In genomic region chr13:97043302-97043701, GRCh38 we compare ENCODE assay signal across 18 cellular contexts. TPM values are rescaled to one million over a fixed set of nuclear protein-coding genes. Genes with fewer than 3 reads are reported as not detected.
DNase-seq lines count a peak whose midpoint lies in the region; ATAC-seq, FAIRE-seq and TF ChIP-seq lines count a peak whose summit lies in the region.
"Had no signal": no experiment of that assay in that cellular context is flagged by ENCODE, and none has a peak within 500 bp of the region (broad histone marks: within the 10 kb centered on the region; RNA-seq: fewer than 3 reads in every experiment).

No MANE protein-coding gene starts in this region.

- FAIRE-seq in endothelial cell of umbilical vein (lab: Jason Lieb, UNC): peak; percentile 90
- FAIRE-seq: HTR-8/SVneo had no signal

- H3K79me2 ChIP-seq in endothelial cell of umbilical vein (ENCODE audit: control insufficient read depth, insufficient read depth, low read length): no peaks in the 10 kb centered on the region

- dilution Hi-C loops in endothelial cell of umbilical vein (cut with MboI; ENCODE audit: extremely low pct_ligation_motif_present, low sequenced_read_pairs): no loop called here

- no peaks in the 10 kb centered on the region for H4K20me1 ChIP-seq in endothelial cell of umbilical vein (replicated peaks; ENCODE audit: control insufficient read depth, extremely low read depth, insufficient read depth, low read length)

- CTCF ChIA-PET in endothelial cell of umbilical vein (lab: Charles Lee): interaction anchor here (0.9 to 1.9 kb wide), 10 partner anchors 11 to 316 kb away, joined by 3 to 11 read pairs (median 3); no protein-coding TSS in a partner anchor

- no peak for TF ChIP-seq CTCF in endothelial cell of umbilical vein (IDR thresholded peaks at IDR 0.05; ENCODE audit: extremely low read depth in 1 of 2, insufficient read depth in 1 of 2, low read depth in 1 of 2, low read length in 2 of 2)
- no peak for TF ChIP-seq CTCF in esophagus squamous epithelium (IDR thresholded peaks at IDR 0.05)
- no peak for TF ChIP-seq CTCF in esophagus muscularis mucosa (IDR thresholded peaks at IDR 0.05)

- H3K4me3 ChIP-seq in endothelial cell of umbilical vein (replicated peaks in 1 of 3; ENCODE audit: insufficient read depth in 1 of 3, low read depth in 1 of 3, low read length in 3 of 3) (no peak overlapping the region), esophagus squamous epithelium (no peak overlapping the region), esophagus muscularis mucosa (no peak overlapping the region)
- H3K4me3 ChIP-seq: colonic mucosa, prostate gland had no signal

- H3K9me3 Mint-ChIP-seq in stimulated activated naive CD8-positive, alpha-beta T cell treated with anti-CD3 and anti-CD28 coated beads, Interleukin-15, amount 100 ng/mL, for 72 hours: no peaks in the 10 kb centered on the region
- H3K9me3 Mint-ChIP-seq: activated naive CD8-positive, alpha-beta T cell treated with anti-CD3 and anti-CD28 coated beads, Interleukin-2, amount 50 U/mL, for 24 hours had no signal

- no peak for TF ChIP-seq POLR2A in endothelial cell of umbilical vein (IDR thresholded peaks at IDR 0.05; ENCODE audit: low read depth, low read length)
- no peak for TF ChIP-seq POLR2A in esophagus squamous epithelium (IDR thresholded peaks at IDR 0.05)
- TF ChIP-seq POLR2A in esophagus muscularis mucosa (IDR thresholded peaks at IDR 0.05; ENCODE audit: low read depth): no peak

- no peak for ATAC-seq in stimulated activated naive CD8-positive, alpha-beta T cell treated with anti-CD3 and anti-CD28 coated beads, Interleukin-15, amount 100 ng/mL, for 72 hours
- ATAC-seq: activated naive CD8-positive, alpha-beta T cell treated with anti-CD3 and anti-CD28 coated beads, Interleukin-2, amount 50 U/mL, for 24 hours; naive thymus-derived CD4-positive, alpha-beta T cell; PC-3 had no signal

- H3K4me1 ChIP-seq in endothelial cell of umbilical vein (ENCODE audit: control insufficient read depth, extremely low read depth, insufficient read depth, low read length): peaks cover 10% of the 10 kb centered on the region
- no peaks in the 10 kb centered on the region for H3K4me1 ChIP-seq in esophagus squamous epithelium
- no peaks in the 10 kb centered on the region for H3K4me1 ChIP-seq in esophagus muscularis mucosa
- H3K4me1 ChIP-seq: colonic mucosa, prostate gland had no signal

- no peaks in the 10 kb centered on the region for H3K9me3 ChIP-seq in endothelial cell of umbilical vein (replicated peaks; ENCODE audit: control insufficient read depth, insufficient read depth, low read length)
- no peaks in the 10 kb centered on the region for H3K9me3 ChIP-seq in esophagus squamous epithelium
- no peaks in the 10 kb centered on the region for H3K9me3 ChIP-seq in esophagus muscularis mucosa
- H3K9me3 ChIP-seq: colonic mucosa, prostate gland had no signal

- peak overlapping the region in 1 of 2 donors; percentile 27 for H3K27ac Mint-ChIP-seq in stimulated activated naive CD8-positive, alpha-beta T cell treated with anti-CD3 and anti-CD28 coated beads, Interleukin-15, amount 100 ng/mL, for 72 hours
- H3K27ac Mint-ChIP-seq: activated naive CD8-positive, alpha-beta T cell treated with anti-CD3 and anti-CD28 coated beads, Interleukin-2, amount 50 U/mL, for 24 hours; naive thymus-derived CD4-positive, alpha-beta T cell had no signal

- TF ChIP-seq EP300 in esophagus muscularis mucosa (IDR thresholded peaks at IDR 0.05): no peak

- H3K36me3 ChIP-seq in endothelial cell of umbilical vein (ENCODE audit: control insufficient read depth in 2 of 2, extremely low read depth in 1 of 2, insufficient read depth in 2 of 2, low read length in 2 of 2) (no peaks in the 10 kb centered on the region), esophagus squamous epithelium (no peaks in the 10 kb centered on the region), esophagus muscularis mucosa (no peaks in the 10 kb centered on the region)
- H3K36me3 ChIP-seq: colonic mucosa, prostate gland had no signal

- H3K27ac ChIP-seq in endothelial cell of umbilical vein (ENCODE audit: insufficient read depth, low read depth, low read length) (peak overlapping the region; percentile 20), esophagus squamous epithelium (no peak overlapping the region), esophagus muscularis mucosa (replicated peaks in 1 of 4) (no peak overlapping the region)
- H3K27ac ChIP-seq: colonic mucosa, prostate gland had no signal

- H3K27me3 Mint-ChIP-seq in stimulated activated naive CD8-positive, alpha-beta T cell treated with anti-CD3 and anti-CD28 coated beads, Interleukin-15, amount 100 ng/mL, for 72 hours: peaks cover 9% of the 10 kb centered on the region

- no peaks in the 10 kb centered on the region for H3K27me3 ChIP-seq in endothelial cell of umbilical vein (ENCODE audit: control insufficient read depth in 2 of 2, insufficient read depth in 2 of 2, low read length in 2 of 2)
- H3K27me3 ChIP-seq in esophagus squamous epithelium: no peaks in the 10 kb centered on the region
- H3K27me3 ChIP-seq in esophagus muscularis mucosa: no peaks in the 10 kb centered on the region
- H3K27me3 ChIP-seq: colonic mucosa had no signal

- H3K9ac ChIP-seq in endothelial cell of umbilical vein (replicated peaks; ENCODE audit: extremely low read depth, insufficient read depth, low read length): no peak overlapping the region

- DNase-seq in AG20443 (ENCODE audit: low spot score): peak; percentile 65
- DNase-seq in NCI-H226: peak; percentile 13
- peak; percentile 74 for DNase-seq in endothelial cell of umbilical vein (ENCODE audit: low read depth, low spot score)
- DNase-seq in middle frontal gyrus (ENCODE audit: extremely low spot score, low spot score): peak; percentile 15
- DNase-seq in esophagus squamous epithelium (lab: John Stamatoyannopoulos, UW): no peak
- DNase-seq in stimulated activated naive CD8-positive, alpha-beta T cell treated with anti-CD3 and anti-CD28 coated beads, Interleukin-15, amount 100 ng/mL, for 72 hours: no peak
- no peak for DNase-seq in esophagus muscularis mucosa (ENCODE audit: extremely low spot score)
- no peak for DNase-seq in activated T-cell treated with anti-CD3 and anti-CD28 coated beads, Interleukin-2, amount 50 U/mL, for 1 hour
- DNase-seq: activated CD4-positive, alpha-beta T cell treated with anti-CD3 and anti-CD28 coated beads, Interleukin-2, amount 50 U/mL, for 48 hours; activated naive CD8-positive, alpha-beta T cell treated with anti-CD3 and anti-CD28 coated beads, Interleukin-2, amount 50 U/mL, for 24 hours; colonic mucosa; naive thymus-derived CD4-positive, alpha-beta T cell; NCI-H187 treated with DMSO at 0.1 percent for 48 hours; PC-3; substantia nigra had no signal

- intact Hi-C loops in endothelial cell of umbilical vein (cut with micrococcal nuclease): no loop called here
- intact Hi-C loops in esophagus squamous epithelium (cut with DNase I): no loop called here
- intact Hi-C loops in esophagus muscularis mucosa (cut with DNase I): no loop called here

- no peak overlapping the region for H3K4me3 Mint-ChIP-seq in stimulated activated naive CD8-positive, alpha-beta T cell treated with anti-CD3 and anti-CD28 coated beads, Interleukin-15, amount 100 ng/mL, for 72 hours
- H3K4me3 Mint-ChIP-seq: activated naive CD8-positive, alpha-beta T cell treated with anti-CD3 and anti-CD28 coated beads, Interleukin-2, amount 50 U/mL, for 24 hours; naive thymus-derived CD4-positive, alpha-beta T cell had no signal

- H3K9me1 ChIP-seq in endothelial cell of umbilical vein (replicated peaks; ENCODE audit: control insufficient read depth, extremely low read depth, insufficient read depth, low read length): no peaks in the 10 kb centered on the region

- H2AFZ ChIP-seq in endothelial cell of umbilical vein (ENCODE audit: low read depth, low read length): no peak overlapping the region

- WGBS in esophagus squamous epithelium, 2 donors: 28 to 33% methylated on average over 2 of the region's 2 CpGs
- 67% methylated on average over 2 of the region's 2 CpGs for WGBS in esophagus muscularis mucosa

- BruUV-seq in endothelial cell of umbilical vein (replicated peaks; lab: Mats Ljungman, UMichigan): no TSS peak

- POLR2A ChIA-PET in endothelial cell of umbilical vein (lab: Charles Lee): no interaction called here

- H3K4me1 Mint-ChIP-seq in stimulated activated naive CD8-positive, alpha-beta T cell treated with anti-CD3 and anti-CD28 coated beads, Interleukin-15, amount 100 ng/mL, for 72 hours: no peaks in the 10 kb centered on the region
- H3K4me1 Mint-ChIP-seq: activated naive CD8-positive, alpha-beta T cell treated with anti-CD3 and anti-CD28 coated beads, Interleukin-2, amount 50 U/mL, for 24 hours; naive thymus-derived CD4-positive, alpha-beta T cell had no signal

- H3K4me2 ChIP-seq in endothelial cell of umbilical vein (ENCODE audit: insufficient read depth, low read length): peak overlapping the region; percentile 45

TF ChIP-seq in endothelial cell of umbilical vein, 7 proteins besides CTCF, POLR2A, EP300 and RAD21:
- TF ChIP-seq EZH2 (IDR thresholded peaks at IDR 0.05; ENCODE audit: borderline replicate concordance, low read depth, low read length, severe bottlenecking) (no peak), GATA2 (IDR thresholded peaks at IDR 0.05; ENCODE audit: insufficient read depth, insufficient read length, low read depth, low read length) (peak; percentile 15), MYC (IDR thresholded peaks at IDR 0.05; ENCODE audit: low read depth, low read length) (no peak), POLR2AphosphoS5 (IDR thresholded peaks at IDR 0.05; ENCODE audit: insufficient read depth, low read depth, low read length) (no peak), FOS (IDR thresholded peaks at IDR 0.05; ENCODE audit: borderline replicate concordance, insufficient read depth, low read length) (peak; percentile 77), JUN (IDR thresholded peaks at IDR 0.05; ENCODE audit: borderline replicate concordance, insufficient read depth, insufficient read length, low read depth) (peak; percentile 61)
- TF ChIP-seq, protein P1, sequence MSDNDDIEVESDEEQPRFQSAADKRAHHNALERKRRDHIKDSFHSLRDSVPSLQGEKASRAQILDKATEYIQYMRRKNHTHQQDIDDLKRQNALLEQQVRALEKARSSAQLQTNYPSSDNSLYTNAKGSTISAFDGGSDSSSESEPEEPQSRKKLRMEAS (IDR thresholded peaks at IDR 0.05; ENCODE audit: insufficient read depth, insufficient read length): no peak
TF ChIP-seq in endothelial cell of umbilical vein: peak in this region for 3.

RNA-seq across cellular contexts. Expression of gene OXGR1, which starts 49.0 kb away (rescaled TPM):
- total RNA-seq in endothelial cell of umbilical vein: not detected in 2 replicates
- not detected in 2 replicates for polyA plus RNA-seq in endothelial cell of umbilical vein
- polyA plus RNA-seq in endothelial cell of umbilical vein (2011; cell fraction: cytosol; rRNA removed): not detected in 2 replicates
- not detected in 2 replicates for polyA plus RNA-seq in endothelial cell of umbilical vein (2011; cell fraction: nucleus; rRNA removed)
- not detected in 2 replicates for polyA plus RNA-seq in endothelial cell of umbilical vein (2012)
- polyA minus RNA-seq in endothelial cell of umbilical vein: not detected in 2 replicates
- polyA minus RNA-seq in endothelial cell of umbilical vein (2011; cell fraction: cytosol; rRNA and poly(A)+ RNA removed): not detected
- polyA minus RNA-seq in endothelial cell of umbilical vein (2011; cell fraction: nucleus; rRNA and poly(A)+ RNA removed): not detected in 2 replicates
- 1 to 10 TPM in 3 of 4 donors, not detected in 1; 1.2 to 5.7 (median 1.4) TPM for total RNA-seq in esophagus squamous epithelium
- 1 to 10 TPM in 2 of 4 donors, under 1 TPM in 2; 0.17 to 5.5 (median 1.2) TPM for total RNA-seq in esophagus muscularis mucosa
- total RNA-seq: naive thymus-derived CD4-positive, alpha-beta T cell; NCI-H460; PC-3 had no signal
- polyA plus RNA-seq: naive thymus-derived CD4-positive, alpha-beta T cell had no signal

Comparison
In these comparisons a context has a peak if more than half of its experiments do, and no peak if none do; other contexts are left out.
1. DNase-seq: peak in AG20443 (single experiment), NCI-H226 (single experiment), endothelial cell of umbilical vein (single experiment) and middle frontal gyrus (single experiment); none in esophagus squamous epithelium (single experiment), stimulated activated naive CD8-positive, alpha-beta T cell treated with anti-CD3 and anti-CD28 coated beads, Interleukin-15, amount 100 ng/mL, for 72 hours (0 of 2), esophagus muscularis mucosa (single experiment) and activated T-cell treated with anti-CD3 and anti-CD28 coated beads, Interleukin-2, amount 50 U/mL, for 1 hour (single experiment).